Comparison of ENCODE assay signal across 3 cellular contexts in genomic region chr11:134242376-134242775, GRCh38.
TF ChIP-seq lines count a peak whose summit lies in the region.

No MANE protein-coding gene starts in this region.

TF ChIP-seq in liver, 16 proteins besides CTCF, POLR2A, EP300 and RAD21:
- TF ChIP-seq, protein P1, sequence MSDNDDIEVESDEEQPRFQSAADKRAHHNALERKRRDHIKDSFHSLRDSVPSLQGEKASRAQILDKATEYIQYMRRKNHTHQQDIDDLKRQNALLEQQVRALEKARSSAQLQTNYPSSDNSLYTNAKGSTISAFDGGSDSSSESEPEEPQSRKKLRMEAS (IDR thresholded peaks at IDR 0.05), result no peak
- TF ChIP-seq NR2F2 (IDR thresholded peaks at IDR 0.05) (no peak), FOXA1 (IDR thresholded peaks at IDR 0.05) (no peak), YY1 (IDR thresholded peaks at IDR 0.05) (no peak), SP1 (IDR thresholded peaks at IDR 0.05) (peak; percentile 65), HNF4G (IDR thresholded peaks at IDR 0.05) (peak; percentile 15), TAF1 (conservative IDR thresholded peaks at IDR 0.05) (no peak), RXRA (IDR thresholded peaks at IDR 0.05) (peak; percentile 16 to 67), HNF4A (conservative IDR thresholded peaks at IDR 0.05) (peak; percentile 19 to 68)

TF ChIP-seq in HepG2, 621 proteins besides CTCF, POLR2A, EP300 and RAD21:
- TF ChIP-seq CSRNP1 (CRISPR knock-in tag; IDR thresholded peaks at IDR 0.05) (no peak), ZNF432 (CRISPR knock-in tag; IDR thresholded peaks at IDR 0.05; ENCODE audit: borderline replicate concordance) (no peak), AGO2 (optimal IDR thresholded peaks at IDR 0.05; ENCODE audit: low read depth, low read length) (no peak), JUNB (CRISPR knock-in tag; IDR thresholded peaks at IDR 0.05; ENCODE audit: borderline replicate concordance) (no peak), DPF2 (CRISPR knock-in tag; IDR thresholded peaks at IDR 0.05; ENCODE audit: borderline replicate concordance, low read depth) (no peak), PLRG1 (conservative IDR thresholded peaks at IDR 0.05) (no peak), GPBP1L1 (CRISPR knock-in tag; IDR thresholded peaks at IDR 0.05) (no peak), SALL1 (CRISPR knock-in tag; IDR thresholded peaks at IDR 0.05) (no peak), ZNF549 (CRISPR knock-in tag; IDR thresholded peaks at IDR 0.05) (no peak), ZSCAN31 (CRISPR knock-in tag; IDR thresholded peaks at IDR 0.05; ENCODE audit: low read depth) (no peak), ONECUT2 (CRISPR knock-in tag; IDR thresholded peaks at IDR 0.05) (no peak), CHCHD3 (CRISPR knock-in tag; IDR thresholded peaks at IDR 0.05) (no peak), ZFY (CRISPR knock-in tag; IDR thresholded peaks at IDR 0.05) (no peak), ZNF234 (CRISPR knock-in tag; conservative IDR thresholded peaks at IDR 0.05) (no peak), GTF3A (CRISPR knock-in tag; conservative IDR thresholded peaks at IDR 0.05) (no peak), HNF4G (IDR thresholded peaks at IDR 0.05; ENCODE audit: borderline replicate concordance, low read depth, low read length) (no peak), HNF4G (CRISPR knock-in tag; IDR thresholded peaks at IDR 0.05; ENCODE audit: borderline replicate concordance, low read depth) (no peak)

TF ChIP-seq in HEK293T, 16 proteins besides CTCF, POLR2A, EP300 and RAD21:
- TF ChIP-seq CTBP1 (IDR thresholded peaks at IDR 0.05; ENCODE audit: borderline replicate concordance), result no peak
- TF ChIP-seq FOXK2 (IDR thresholded peaks at IDR 0.05), result no peak
- no peak for TF ChIP-seq NFRKB (IDR thresholded peaks at IDR 0.05)
- TF ChIP-seq, protein P2, sequence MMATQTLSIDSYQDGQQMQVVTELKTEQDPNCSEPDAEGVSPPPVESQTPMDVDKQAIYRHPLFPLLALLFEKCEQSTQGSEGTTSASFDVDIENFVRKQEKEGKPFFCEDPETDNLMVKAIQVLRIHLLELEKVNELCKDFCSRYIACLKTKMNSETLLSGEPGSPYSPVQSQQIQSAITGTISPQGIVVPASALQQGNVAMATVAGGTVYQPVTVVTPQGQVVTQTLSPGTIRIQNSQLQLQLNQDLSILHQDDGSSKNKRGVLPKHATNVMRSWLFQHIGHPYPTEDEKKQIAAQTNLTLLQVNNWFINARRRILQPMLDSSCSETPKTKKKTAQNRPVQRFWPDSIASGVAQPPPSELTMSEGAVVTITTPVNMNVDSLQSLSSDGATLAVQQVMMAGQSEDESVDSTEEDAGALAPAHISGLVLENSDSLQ (IDR thresholded peaks at IDR 0.05), result no peak
